ENCODE assay signal across 23 cellular contexts in genomic region chrX:20254712-20255299, GRCh38. TPM values are rescaled to one million over a fixed set of nuclear protein-coding genes. Genes with fewer than 3 reads are reported as not detected.
DNase-seq lines count a peak whose midpoint lies in the region; ATAC-seq and TF ChIP-seq lines count a peak whose summit lies in the region.
"Had no signal": no experiment of that assay in that cellular context is flagged by ENCODE, and none has a peak within 500 bp of the region (broad histone marks: within the 10 kb centered on the region; RNA-seq: fewer than 3 reads in every experiment).

No MANE protein-coding gene starts in this region.

- H3K79me2 ChIP-seq in GM23248 (ENCODE audit: insufficient read depth): peaks cover 90% of the 10 kb centered on the region

- H3K36me3 ChIP-seq in GM23248 (ENCODE audit: low read depth): no peaks in the 10 kb centered on the region
- H3K36me3 ChIP-seq: tibial artery had no signal

- H3K9me3 ChIP-seq in CD4-positive, alpha-beta T cell (ENCODE audit: control insufficient read depth, low read length): no peaks in the 10 kb centered on the region
- no peaks in the 10 kb centered on the region for H3K9me3 ChIP-seq in GM23248 (ENCODE audit: low read depth)
- H3K9me3 ChIP-seq: body of pancreas, spleen, tibial artery had no signal

- no peaks in the 10 kb centered on the region for H3K27me3 Mint-ChIP-seq in CD4-positive, alpha-beta T cell
- H3K27me3 Mint-ChIP-seq in activated naive CD8-positive, alpha-beta T cell treated with anti-CD3 and anti-CD28 coated beads, Interleukin-2, amount 50 U/mL, for 24 hours: no peaks in the 10 kb centered on the region
- H3K27me3 Mint-ChIP-seq: naive B cell had no signal

- WGBS in GM23248 (ENCODE audit: low coverage in 1 of 2, low lambda C conversion rate in 2 of 2, missing lambda C conversion rate in 2 of 2), 2 experiments: 64 to 66% methylated on average over 4 of the region's 4 CpGs

- no peak for DNase-seq in CD4-positive, alpha-beta T cell
- DNase-seq in GM23248 (peak; percentile 33), iris pigment epithelial cell (ENCODE audit: low read depth) (peak; percentile 39), coronary artery (ENCODE audit: low spot score) (no peak)
- no peak for DNase-seq in activated naive CD8-positive, alpha-beta T cell treated with anti-CD3 and anti-CD28 coated beads, Interleukin-2, amount 50 U/mL, for 24 hours
- DNase-seq: activated effector memory CD4-positive, alpha-beta T cell treated with Interleukin-2 at 50 U/mL for 16 hours; body of pancreas; C1 segment of cervical spinal cord; dermis blood vessel endothelial cell; DND-41; head of caudate nucleus; mammary epithelial cell; naive B cell; NCI-H1930; NCI-H446 treated with DMSO at 0.1 percent for 48 hours; posterior cingulate gyrus; spleen; tibial artery had no signal

- H2AFZ ChIP-seq in GM23248: no peak overlapping the region

- in situ Hi-C loops in GM23248 (cut with MboI): loop anchor here (10.0 kb wide), 1 partner anchor 180 kb away; no protein-coding TSS in a partner anchor

- CTCF ChIA-PET in CD4-positive, alpha-beta T cell (lab: Charles Lee): interaction anchor here (1.1 kb wide), 1 partner anchor 181 kb away, joined by 5 read pairs; no protein-coding TSS in a partner anchor

- no peak overlapping the region for H3K4me2 ChIP-seq in GM23248 (ENCODE audit: unreplicated experiment)

- TF ChIP-seq CTCF in CD4-positive, alpha-beta T cell (IDR thresholded peaks at IDR 0.05): no peak
- TF ChIP-seq CTCF in coronary artery (IDR thresholded peaks at IDR 0.05): no peak

- no peak overlapping the region for H3K9ac ChIP-seq in GM23248

- H3K27ac Mint-ChIP-seq in CD4-positive, alpha-beta T cell: peak overlapping the region; percentile 66
- H3K27ac Mint-ChIP-seq in activated naive CD8-positive, alpha-beta T cell treated with anti-CD3 and anti-CD28 coated beads, Interleukin-2, amount 50 U/mL, for 24 hours: peak overlapping the region; percentile 53
- H3K27ac Mint-ChIP-seq: T-helper 1 cell treated with Interleukin-12 subunit alpha and Interleukin-12 subunit beta and Interleukin-4 antibody, amounts not matched to agents 30 μg/mL and 1 μg/mL, for 36 hours; WTC11 had no signal

- no peak overlapping the region for H3K27ac ChIP-seq in CD4-positive, alpha-beta T cell (ENCODE audit: low read depth, low read length)
- H3K27ac ChIP-seq in GM23248: no peak overlapping the region
- no peak overlapping the region for H3K27ac ChIP-seq in coronary artery
- H3K27ac ChIP-seq: body of pancreas, epithelial cell of prostate, spleen, tibial artery had no signal

- no peaks in the 10 kb centered on the region for H3K9me2 ChIP-seq in GM23248 (ENCODE audit: insufficient read depth)

- no peaks in the 10 kb centered on the region for H3F3A ChIP-seq in GM23248 (ENCODE audit: insufficient read depth)

- no peaks in the 10 kb centered on the region for H3K27me3 ChIP-seq in CD4-positive, alpha-beta T cell (ENCODE audit: control insufficient read depth, insufficient read depth, low read length)
- no peaks in the 10 kb centered on the region for H3K27me3 ChIP-seq in GM23248 (replicated peaks; ENCODE audit: insufficient read depth)
- H3K27me3 ChIP-seq: body of pancreas, spleen, tibial artery had no signal

- H3K4me3 Mint-ChIP-seq in CD4-positive, alpha-beta T cell: peak overlapping the region; percentile 35
- H3K4me3 Mint-ChIP-seq in activated naive CD8-positive, alpha-beta T cell treated with anti-CD3 and anti-CD28 coated beads, Interleukin-2, amount 50 U/mL, for 24 hours: peak overlapping the region; percentile 9
- H3K4me3 Mint-ChIP-seq: naive B cell; T-helper 1 cell treated with Interleukin-12 subunit alpha and Interleukin-12 subunit beta and Interleukin-4 antibody, amounts not matched to agents 30 μg/mL and 1 μg/mL, for 36 hours; WTC11 had no signal

- no peaks in the 10 kb centered on the region for H4K20me1 ChIP-seq in GM23248 (ENCODE audit: insufficient read depth)

- no peaks in the 10 kb centered on the region for H3K9me3 Mint-ChIP-seq in CD4-positive, alpha-beta T cell
- no peaks in the 10 kb centered on the region for H3K9me3 Mint-ChIP-seq in activated naive CD8-positive, alpha-beta T cell treated with anti-CD3 and anti-CD28 coated beads, Interleukin-2, amount 50 U/mL, for 24 hours
- H3K9me3 Mint-ChIP-seq: T-helper 1 cell treated with Interleukin-12 subunit alpha and Interleukin-12 subunit beta and Interleukin-4 antibody, amounts not matched to agents 30 μg/mL and 1 μg/mL, for 36 hours had no signal

- H3K4me1 ChIP-seq in GM23248 (ENCODE audit: insufficient read depth): peaks cover 3% of the 10 kb centered on the region; the same call in 1 of the 2 replicates
- H3K4me1 ChIP-seq: body of pancreas, tibial artery had no signal

- H3K4me3 ChIP-seq in GM23248: no peak overlapping the region
- no peak overlapping the region for H3K4me3 ChIP-seq in coronary artery
- H3K4me3 ChIP-seq: body of pancreas, spleen, tibial artery had no signal

- ATAC-seq in CD4-positive, alpha-beta T cell (ENCODE audit: poor library complexity): no peak
- ATAC-seq in activated naive CD8-positive, alpha-beta T cell treated with anti-CD3 and anti-CD28 coated beads, Interleukin-2, amount 50 U/mL, for 24 hours: no peak
- ATAC-seq in GM18909 (IDR thresholded peaks at IDR 0.05; ENCODE audit: poor library complexity, unreplicated experiment) (no peak), HG02938 (IDR thresholded peaks at IDR 0.05; ENCODE audit: unreplicated experiment) (no peak)
- ATAC-seq: body of pancreas, WTC11 had no signal

- POLR2A ChIA-PET in CD4-positive, alpha-beta T cell (lab: Charles Lee): no interaction called here

- intact Hi-C loops in CD4-positive, alpha-beta T cell (cut with DNase I, micrococcal nuclease): no loop called here

- H3K36me3 Mint-ChIP-seq in CD4-positive, alpha-beta T cell (ENCODE audit: low read depth): peaks cover 28% of the 10 kb centered on the region
- H3K36me3 Mint-ChIP-seq in activated naive CD8-positive, alpha-beta T cell treated with anti-CD3 and anti-CD28 coated beads, Interleukin-2, amount 50 U/mL, for 24 hours (ENCODE audit: low read depth): peaks cover 23% of the 10 kb centered on the region

- peaks cover 80% of the 10 kb centered on the region for H3K4me1 Mint-ChIP-seq in CD4-positive, alpha-beta T cell (ENCODE audit: low read depth)
- H3K4me1 Mint-ChIP-seq in activated naive CD8-positive, alpha-beta T cell treated with anti-CD3 and anti-CD28 coated beads, Interleukin-2, amount 50 U/mL, for 24 hours: peaks cover 65% of the 10 kb centered on the region

RNA-seq across cellular contexts. Expression of gene RPS6KA3, which starts 11.9 kb away (rescaled TPM):
- total RNA-seq in CD4-positive, alpha-beta T cell: 10 to 100 TPM; 39.6 to 39.7 TPM
- total RNA-seq in GM23248 (2014; rRNA removed; shearing (Covaris generic)): 28.5 and 33.8 TPM in 2 replicates
- polyA plus RNA-seq in GM23248 (2016; fragmentation: Nextera tagmentation; extraction: Ambion mirVana): 8.1 and 13.3 TPM in 2 replicates

Comparison
In these comparisons a context has a peak if more than half of its experiments do, and no peak if none do; other contexts are left out.
1. DNase-seq: peak in GM23248 (single experiment) and iris pigment epithelial cell (single experiment); none in CD4-positive, alpha-beta T cell (0 of 10), activated naive CD8-positive, alpha-beta T cell treated with anti-CD3 and anti-CD28 coated beads, Interleukin-2, amount 50 U/mL, for 24 hours (single experiment) and coronary artery (single experiment).